Comparison of ENCODE assay signal across 14 cellular contexts in genomic region chr16:19128454-19129210, GRCh38. TPM values are rescaled to one million over a fixed set of nuclear protein-coding genes. Genes with fewer than 3 reads are reported as not detected.
"Had no signal": no experiment of that assay in that cellular context is flagged by ENCODE, and none has a peak within 500 bp of the region (broad histone marks: within the 10 kb centered on the region; RNA-seq: fewer than 3 reads in every experiment).

No MANE protein-coding gene starts in this region.

- H3K27ac ChIP-seq: ovary had no signal

- H3K9me3 Mint-ChIP-seq: activated naive CD4-positive, alpha-beta T cell treated with anti-CD3 and anti-CD28 coated beads, Interleukin-2, amount 50 U/mL, for 72 hours had no signal

- DNase-seq: activated CD4-positive, alpha-beta T cell treated with anti-CD3 and anti-CD28 coated beads, Interleukin-2, amount 10 ng/mL, durations not matched to agents 7 days and 5 days; activated effector memory CD4-positive, alpha-beta T cell treated with anti-CD3 and anti-CD28 coated beads, Interleukin-2, amount 50 U/mL, for 16 hours; activated T-cell treated with anti-CD3 and anti-CD28 coated beads, Interleukin-2, amount 50 U/mL, for 24 hours; amniotic stem cell; dorsolateral prefrontal cortex; left cardiac atrium; ovary; stimulated activated CD4-positive, alpha-beta T cell treated with anti-CD3 and anti-CD28 coated beads, Interleukin-12 subunit alpha, Interleukin-12 subunit beta, amount 100 ng/mL, for 4 hours; stimulated activated CD4-positive, alpha-beta T cell treated with anti-CD3 and anti-CD28 coated beads, Interleukin-4, amount 100 ng/mL, for 24 hours; stomach had no signal

- ATAC-seq: left cardiac atrium had no signal

- H3K36me3 ChIP-seq: ovary, stomach had no signal

- H3K27me3 ChIP-seq: dorsolateral prefrontal cortex, ovary, stomach had no signal

- FAIRE-seq: urothelium cell line had no signal

- H3K27ac Mint-ChIP-seq: activated CD4-positive, alpha-beta T cell treated with anti-CD3 and anti-CD28 coated beads, Interleukin-2, amount 10 ng/mL, durations not matched to agents 7 days and 5 days had no signal

- H3K4me3 Mint-ChIP-seq: activated CD4-positive, alpha-beta T cell treated with anti-CD3 and anti-CD28 coated beads, Interleukin-2, amount 10 ng/mL, durations not matched to agents 7 days and 5 days; neural crest cell had no signal

- H3K4me3 ChIP-seq: dorsolateral prefrontal cortex, lung, ovary, stomach had no signal

- H3K36me3 Mint-ChIP-seq: activated naive CD4-positive, alpha-beta T cell treated with anti-CD3 and anti-CD28 coated beads, Interleukin-2, amount 50 U/mL, for 72 hours had no signal

- H3K9me3 ChIP-seq: ovary, stomach had no signal

- H3K27me3 Mint-ChIP-seq: activated CD4-positive, alpha-beta T cell treated with anti-CD3 and anti-CD28 coated beads, Interleukin-2, amount 10 ng/mL, durations not matched to agents 7 days and 5 days had no signal

RNA-seq across cellular contexts. Expression of gene SYT17, which starts 39.4 kb away (rescaled TPM):
- total RNA-seq: activated CD4-positive, alpha-beta T cell treated with anti-CD3 and anti-CD28 coated beads, Interleukin-2, amount 10 ng/mL, durations not matched to agents 7 days and 5 days; activated naive CD4-positive, alpha-beta T cell treated with anti-CD3 and anti-CD28 coated beads, Interleukin-2, amount 50 U/mL, for 72 hours had no signal
